In genomic region chr11:67955461-67956007, GRCh38 we compare ENCODE assay signal across 8 cellular contexts. TPM values are rescaled to one million over a fixed set of nuclear protein-coding genes. Genes with fewer than 3 reads are reported as not detected.
DNase-seq lines count a peak whose midpoint lies in the region; ATAC-seq, FAIRE-seq and TF ChIP-seq lines count a peak whose summit lies in the region.
"Not testable (repeated sequence)": the region's sequence is repeated elsewhere in the genome, so short reads cannot be mapped to it uniquely, and the experiment has no call there.

No MANE protein-coding gene starts in this region.

- CTCF ChIA-PET in A549 (lab: Yijun Ruan, JAX), result interaction anchor here (0.6 to 2.2 kb wide), 28 partner anchors 8 to 336 kb away, joined by 3 to 15 read pairs (median 3); partner anchors contain the start of gene ALDH3B1

- DNase-seq in A549 (ENCODE audit: low read depth in 1 of 2, low spot score in 1 of 2) (peak; percentile 65 to 66), GM12892 (ENCODE audit: insufficient read length) (peak; percentile 81), NCI-H187 (lab: John Stamatoyannopoulos, UW) (peak; percentile 10 to 40), T follicular helper cell (ENCODE audit: low read depth) (peak; percentile 65), lung microvascular endothelial cell (ENCODE audit: low read depth in 2 of 2) (peak; percentile 59 to 76)
- peak; percentile 93 for DNase-seq in activated effector memory CD4-positive, alpha-beta T cell treated with anti-CD3 and anti-CD28 coated beads, Interleukin-2, amount 50 U/mL, for 16 hours
- peak; percentile 81 for DNase-seq in stimulated activated CD4-positive, alpha-beta T cell treated with anti-CD3 and anti-CD28 coated beads, Interleukin-15, amount 100 ng/mL, for 24 hours

- WGBS in A549 (ENCODE audit: missing lambda C conversion rate), result 0% methylated on average over 20 of the region's 57 CpGs
- 1% methylated on average over 31 to 57 of the region's 57 CpGs for WGBS in esophagus, 2 donors

- H3K4me3 ChIP-seq in A549 (peak overlapping the region; percentile 51), esophagus (ENCODE audit: low read depth in 1 of 2, low read length in 2 of 2) (peak overlapping the region; percentile 41 to 47)

- not testable (repeated sequence) for H3K27me3 ChIP-seq in esophagus (ENCODE audit: control insufficient read depth in 1 of 2, insufficient read depth in 2 of 2, low read length in 2 of 2)

- H3K36me3 ChIP-seq in esophagus (ENCODE audit: control insufficient read depth in 2 of 2, insufficient read depth in 2 of 2, low read length in 1 of 2), result not testable (repeated sequence)

- TF ChIP-seq RAD21 in A549 (conservative IDR thresholded peaks at IDR 0.05 in 1 of 2, IDR thresholded peaks at IDR 0.05 in 1 of 2), result peak; percentile 34 to 59; a peak in 4 of 5 replicates

- not testable (repeated sequence) for H3K4me1 ChIP-seq in A549; esophagus (ENCODE audit: control insufficient read depth in 2 of 2, insufficient read depth in 2 of 2, low read length in 1 of 2)

- H3K27ac ChIP-seq in A549, result peak overlapping the region; percentile 73 to 85; a peak in 5 of 6 replicates
- not testable (repeated sequence) for H3K27ac ChIP-seq in esophagus (ENCODE audit: low read depth in 2 of 2, low read length in 1 of 2)

- peak; percentile 97 to 100 for ATAC-seq in A549

- POLR2A ChIA-PET in A549 (lab: Yijun Ruan, JAX), result interaction anchor here (1.0 kb wide), 1 partner anchor 61 kb away, joined by 3 read pairs; no protein-coding TSS in a partner anchor

- FAIRE-seq in A549 (lab: Jason Lieb, UNC), result not testable (repeated sequence)
- peak; percentile 17 for FAIRE-seq in GM12892 (lab: Jason Lieb, UNC)

- not testable (repeated sequence) for H3K9me3 ChIP-seq in A549; esophagus (ENCODE audit: control insufficient read depth in 2 of 2, insufficient read depth in 1 of 2, low read depth in 1 of 2, low read length in 1 of 2)

- not testable (repeated sequence) for TF ChIP-seq POLR2A in A549 (IDR thresholded peaks at IDR 0.05; ENCODE audit: low read length); GM12892 (IDR thresholded peaks at IDR 0.05; ENCODE audit: low read depth, low read length)

- peak overlapping the region; percentile 91 for H3K4me2 ChIP-seq in A549

- not testable (repeated sequence) for TF ChIP-seq EP300 in A549 (IDR thresholded peaks at IDR 0.05)

- peak; percentile 82 for TF ChIP-seq CTCF in A549 (IDR thresholded peaks at IDR 0.05)

TF ChIP-seq in A549, 52 proteins besides CTCF, POLR2A, EP300 and RAD21:
- TF ChIP-seq SMC3 (IDR thresholded peaks at IDR 0.05), result peak; percentile 73
- peak; percentile 55; the same call in 1 of the 2 replicates for TF ChIP-seq MAX (IDR thresholded peaks at IDR 0.05)
- TF ChIP-seq JUN (IDR thresholded peaks at IDR 0.05), result peak in 1 of 2 experiments; percentile 36; a peak in 1 of 5 replicates

RNA-seq across cellular contexts. Expression of gene UNC93B1, which starts 48.4 kb away (rescaled TPM):
- polyA plus RNA-seq in A549 (2011; rRNA removed) (49.4 and 55.5 TPM in 2 replicates), A549 (2017; fragmentation: RNase III; extraction: RNeasy Plus Mini Kit Qiagen cat#74134 plus additional on column Dnase treatment) (43.7 to 51.2 TPM (median 47.1 TPM) in 3 replicates), esophagus (10 to 100 TPM; 20.5 to 24.4 TPM)
- 69.3 and 103 TPM in 2 replicates for polyA plus RNA-seq in A549 (2012; cell fraction: cytosol; rRNA removed)
- polyA plus RNA-seq in A549 (2012; cell fraction: nucleus; rRNA removed), result 270 and 373 TPM in 2 replicates
- 103 and 125 TPM in 2 replicates for polyA minus RNA-seq in A549 (2011; rRNA and poly(A)+ RNA removed)
- polyA plus RNA-seq in GM12892 (2012; ENCODE audit: missing spikeins), result 19.5 TPM
- 12.2 and 21.0 TPM in 2 replicates for total RNA-seq in lung microvascular endothelial cell

RNA-seq across cellular contexts. Expression of gene ALDH3B1, which starts 54.6 kb away (rescaled TPM):
- polyA plus RNA-seq in A549 (2011; rRNA removed) (109 and 130 TPM in 2 replicates), A549 (2017; fragmentation: RNase III; extraction: RNeasy Plus Mini Kit Qiagen cat#74134 plus additional on column Dnase treatment) (93.7 to 104 TPM (median 94.4 TPM) in 3 replicates), esophagus (10 to 100 TPM in 1 of 2 donors, 1 to 10 TPM in 1; 5.0 to 19.7 TPM)
- 155 and 214 TPM in 2 replicates for polyA plus RNA-seq in A549 (2012; cell fraction: cytosol; rRNA removed)
- 236 and 305 TPM in 2 replicates for polyA plus RNA-seq in A549 (2012; cell fraction: nucleus; rRNA removed)
- polyA minus RNA-seq in A549 (2011; rRNA and poly(A)+ RNA removed), result 46.0 and 65.0 TPM in 2 replicates
- 0.13 TPM for polyA plus RNA-seq in GM12892 (2012; ENCODE audit: missing spikeins)
- total RNA-seq in lung microvascular endothelial cell, result 0.20 and 0.44 TPM in 2 replicates

Comparison
In these comparisons a context has a peak if more than half of its experiments do, and no peak if none do; other contexts are left out.
1. DNase-seq: peak in every context shown above with its lines; median percentile 93 in activated effector memory CD4-positive, alpha-beta T cell treated with anti-CD3 and anti-CD28 coated beads, Interleukin-2, amount 50 U/mL, for 16 hours; 81 in GM12892; 81 in stimulated activated CD4-positive, alpha-beta T cell treated with anti-CD3 and anti-CD28 coated beads, Interleukin-15, amount 100 ng/mL, for 24 hours; 68 in lung microvascular endothelial cell; 66 in A549; 65 in T follicular helper cell; 25 in NCI-H187.
2. RNA of gene ALDH3B1, which starts 54.6 kb away (polyA plus RNA-seq): 93.7 to 305 TPM in A549; 5.0 to 19.7 TPM in esophagus; every median in the first group is over 4 times any median in the second.